Comparison of ENCODE assay signal across 10 cellular contexts in genomic region chr1:1780598-1781525, GRCh38. TPM values are rescaled to one million over a fixed set of nuclear protein-coding genes. Genes with fewer than 3 reads are reported as not detected.
DNase-seq lines count a peak whose midpoint lies in the region; ATAC-seq, FAIRE-seq and TF ChIP-seq lines count a peak whose summit lies in the region.
"Had no signal": no experiment of that assay in that cellular context is flagged by ENCODE, and none has a peak within 500 bp of the region (broad histone marks: within the 10 kb centered on the region; RNA-seq: fewer than 3 reads in every experiment).

No MANE protein-coding gene starts in this region.

- no peak for TF ChIP-seq POLR2A in HepG2 (IDR thresholded peaks at IDR 0.05; ENCODE audit: insufficient read depth in 1 of 2, low read depth in 2 of 2, low read length in 2 of 2)
- TF ChIP-seq POLR2A in tibial nerve (IDR thresholded peaks at IDR 0.05): no peak

- H3K36me3 ChIP-seq in HepG2 (replicated peaks in 1 of 2; ENCODE audit: control insufficient read depth in 1 of 2, insufficient read depth in 2 of 2, low read length in 2 of 2): peaks cover 2 to 10% of the 10 kb centered on the region in 2 experiments; a peak in 4 of 5 replicates
- peaks cover 0 to 14% (median 7%) of the 10 kb centered on the region in 3 donors for H3K36me3 ChIP-seq in tibial nerve

- TF ChIP-seq EP300 in HepG2 (IDR thresholded peaks at IDR 0.05; ENCODE audit: low read depth in 2 of 2, low read length in 2 of 2) (no peak), HepG2 (CRISPR knock-in tag; IDR thresholded peaks at IDR 0.05; ENCODE audit: borderline replicate concordance) (no peak), tibial nerve (IDR thresholded peaks at IDR 0.05) (no peak)

- peaks cover 4% of the 10 kb centered on the region for H3K36me3 Mint-ChIP-seq in activated naive CD4-positive, alpha-beta T cell treated with anti-CD3 and anti-CD28 coated beads, Interleukin-2, amount 50 U/mL, for 24 hours
- peaks cover 26% of the 10 kb centered on the region for H3K36me3 Mint-ChIP-seq in activated CD8-positive, alpha-beta T cell treated with anti-CD3 and anti-CD28 coated beads, Interleukin-2, amount 10 ng/mL, durations not matched to agents 7 days and 5 days (ENCODE audit: low read depth)

- H3K4me3 ChIP-seq in HepG2 (replicated peaks in 1 of 3; ENCODE audit: insufficient read depth in 1 of 3, low read depth in 2 of 3, low read length in 3 of 3): peak overlapping the region in 1 of 3 experiments; percentile 92; a peak in 1 of 6 replicates
- no peak overlapping the region for H3K4me3 ChIP-seq in tibial nerve

- intact Hi-C loops in HepG2 (cut with micrococcal nuclease; ENCODE audit: unreplicated experiment): no loop called here

- CTCF ChIA-PET in activated CD8-positive, alpha-beta T cell treated with anti-CD3 and anti-CD28 coated beads, Interleukin-2, amount 10 ng/mL, durations not matched to agents 7 days and 5 days (lab: Charles Lee): interaction anchor here (1.0 to 2.2 kb wide), 6 partner anchors 8 to 128 kb away, joined by 3 to 14 read pairs (median 6); no protein-coding TSS in a partner anchor
- CTCF ChIA-PET in HepG2 (lab: Yijun Ruan, JAX; ENCODE audit: low intra/inter-chr PET ratio, low total read pairs): no interaction called here

- no TSS peak for BruUV-seq in HepG2 (replicated peaks; lab: Mats Ljungman, UMichigan)

- H3K4me1 Mint-ChIP-seq in activated naive CD4-positive, alpha-beta T cell treated with anti-CD3 and anti-CD28 coated beads, Interleukin-2, amount 50 U/mL, for 24 hours: peaks cover 54% of the 10 kb centered on the region
- peaks cover 62% of the 10 kb centered on the region for H3K4me1 Mint-ChIP-seq in activated CD8-positive, alpha-beta T cell treated with anti-CD3 and anti-CD28 coated beads, Interleukin-2, amount 10 ng/mL, durations not matched to agents 7 days and 5 days (ENCODE audit: low read depth)

- H3K27me3 ChIP-seq in HepG2 (ENCODE audit: control insufficient read depth in 1 of 2, insufficient read depth in 2 of 2, low read length in 2 of 2) (no peaks in the 10 kb centered on the region), tibial nerve (no peaks in the 10 kb centered on the region)

- no peak for FAIRE-seq in HepG2 (lab: Jason Lieb, UNC)
- FAIRE-seq: islet of Langerhans had no signal

- POLR2A ChIA-PET in activated CD8-positive, alpha-beta T cell treated with anti-CD3 and anti-CD28 coated beads, Interleukin-2, amount 10 ng/mL, durations not matched to agents 7 days and 5 days (lab: Charles Lee): interaction anchor here (1.5 to 2.1 kb wide), 2 partner anchors 56 to 128 kb away, joined by 6 to 11 read pairs; partner anchors contain the start of gene CDK11A
- POLR2A ChIA-PET in HepG2 (lab: Yijun Ruan, JAX): interaction anchor here (1.1 to 2.5 kb wide), 5 partner anchors 8 to 128 kb away, joined by 3 to 22 read pairs (median 6); no protein-coding TSS in a partner anchor

- peaks cover 3% of the 10 kb centered on the region; the same call in 1 of the 2 replicates for H4K20me1 ChIP-seq in HepG2 (ENCODE audit: insufficient read depth, low read length)

- no peak for ATAC-seq in activated CD8-positive, alpha-beta T cell treated with anti-CD3 and anti-CD28 coated beads, Interleukin-2, amount 10 ng/mL, durations not matched to agents 7 days and 5 days
- ATAC-seq in HepG2 (peak; percentile 3), GM18858 (IDR thresholded peaks at IDR 0.05; ENCODE audit: unreplicated experiment) (no peak)

- H3K27ac Mint-ChIP-seq in activated naive CD4-positive, alpha-beta T cell treated with anti-CD3 and anti-CD28 coated beads, Interleukin-2, amount 50 U/mL, for 24 hours: peak overlapping the region; percentile 86
- peak overlapping the region; percentile 97 for H3K27ac Mint-ChIP-seq in activated CD8-positive, alpha-beta T cell treated with anti-CD3 and anti-CD28 coated beads, Interleukin-2, amount 10 ng/mL, durations not matched to agents 7 days and 5 days

- H3K9ac ChIP-seq in HepG2 (ENCODE audit: insufficient read depth, low read depth, low read length): no peak overlapping the region

- TF ChIP-seq CTCF in HepG2 (CRISPR knock-in tag; IDR thresholded peaks at IDR 0.05) (no peak), tibial nerve (IDR thresholded peaks at IDR 0.05) (no peak)

- H3K4me3 Mint-ChIP-seq in activated naive CD4-positive, alpha-beta T cell treated with anti-CD3 and anti-CD28 coated beads, Interleukin-2, amount 50 U/mL, for 24 hours: peak overlapping the region; percentile 84
- peak overlapping the region; percentile 72 for H3K4me3 Mint-ChIP-seq in activated CD8-positive, alpha-beta T cell treated with anti-CD3 and anti-CD28 coated beads, Interleukin-2, amount 10 ng/mL, durations not matched to agents 7 days and 5 days

- no peak for DNase-seq in activated naive CD4-positive, alpha-beta T cell treated with Interleukin-2 at 50 U/mL for 16 hours
- no peak for DNase-seq in activated CD8-positive, alpha-beta T cell treated with anti-CD3 and anti-CD28 coated beads, Interleukin-2, amount 10 ng/mL, durations not matched to agents 7 days and 5 days
- no peak for DNase-seq in HepG2 (ENCODE audit: low spot score)
- no peak for DNase-seq in tibial nerve (ENCODE audit: low spot score in 2 of 2)
- DNase-seq in activated effector memory CD4-positive, alpha-beta T cell treated with anti-CD3 and anti-CD28 coated beads, Interleukin-2, amount 50 U/mL, for 16 hours: no peak
- no peak for DNase-seq in AG08396 (ENCODE audit: low spot score)
- DNase-seq: COR-L47 had no signal

- H3K27me3 Mint-ChIP-seq in activated naive CD4-positive, alpha-beta T cell treated with anti-CD3 and anti-CD28 coated beads, Interleukin-2, amount 50 U/mL, for 24 hours: no peaks in the 10 kb centered on the region
- no peaks in the 10 kb centered on the region for H3K27me3 Mint-ChIP-seq in activated CD8-positive, alpha-beta T cell treated with anti-CD3 and anti-CD28 coated beads, Interleukin-2, amount 10 ng/mL, durations not matched to agents 7 days and 5 days (ENCODE audit: low read depth)

- H3K9me3 Mint-ChIP-seq in activated naive CD4-positive, alpha-beta T cell treated with anti-CD3 and anti-CD28 coated beads, Interleukin-2, amount 50 U/mL, for 24 hours: no peaks in the 10 kb centered on the region
- H3K9me3 Mint-ChIP-seq in activated CD8-positive, alpha-beta T cell treated with anti-CD3 and anti-CD28 coated beads, Interleukin-2, amount 10 ng/mL, durations not matched to agents 7 days and 5 days (ENCODE audit: insufficient read depth): no peaks in the 10 kb centered on the region

- no peak overlapping the region for H2AFZ ChIP-seq in HepG2 (ENCODE audit: low read length)

- H3K79me2 ChIP-seq in HepG2 (ENCODE audit: insufficient read depth, low read length): peaks cover 20% of the 10 kb centered on the region

- H3K4me2 ChIP-seq in HepG2 (ENCODE audit: low read depth, low read length): peak overlapping the region; percentile 93

- TF ChIP-seq RAD21 in HepG2 (CRISPR knock-in tag; IDR thresholded peaks at IDR 0.05): no peak

- H3K9me3 ChIP-seq in HepG2 (ENCODE audit: low read length) (no peaks in the 10 kb centered on the region), tibial nerve (no peaks in the 10 kb centered on the region)

- H3K4me1 ChIP-seq in HepG2 (ENCODE audit: insufficient read depth, low read length) (peaks cover 58% of the 10 kb centered on the region), tibial nerve (peaks cover 0 to 75% (median 66%) of the 10 kb centered on the region in 4 donors)

- in situ Hi-C loops in HepG2 (cut with HindIII; ENCODE audit: extremely low pct_ligation_motif_present, low pct_unique_long_range_greater_than_20kb): loop anchor here (10.0 kb wide), 1 partner anchor 124 kb away; no protein-coding TSS in a partner anchor

- no peak overlapping the region for H3K27ac ChIP-seq in HepG2 (ENCODE audit: extremely low read length, insufficient read depth, low read length)
- H3K27ac ChIP-seq in tibial nerve: peak overlapping the region in 3 of 4 donors; percentile 84 to 96 (median 89)

- WGBS in HepG2 (ENCODE audit: low lambda C conversion rate): 61% methylated on average over 4 of the region's 7 CpGs
- WGBS in tibial nerve, 2 donors: 75 to 78% methylated on average over 7 of the region's 7 CpGs

RNA-seq across cellular contexts. Expression of gene NADK, which starts 2.6 kb away (rescaled TPM):
- total RNA-seq in activated CD8-positive, alpha-beta T cell treated with anti-CD3 and anti-CD28 coated beads, Interleukin-2, amount 10 ng/mL, durations not matched to agents 7 days and 5 days: 10 to 100 TPM; 82.0 to 82.9 TPM
- total RNA-seq in HepG2 (2016; rRNA removed; fragmentation: Illumina TruSeq; extraction: Trizol) (47.6 and 60.1 TPM in 2 replicates), tibial nerve (100 to 1,000 TPM; 111 to 145 (median 119) TPM)
- 29.8 and 30.8 TPM in 2 replicates for total RNA-seq in HepG2 (2016; cell fraction: cytosol; rRNA removed; fragmentation: Illumina TruSeq; extraction: Trizol; ENCODE audit: low read depth)
- 38.7 and 62.4 TPM in 2 replicates for total RNA-seq in HepG2 (2016; cell fraction: insoluble cytoplasmic fraction; rRNA removed; fragmentation: Illumina TruSeq; extraction: Trizol)
- total RNA-seq in HepG2 (2016; cell fraction: membrane; rRNA removed; fragmentation: Illumina TruSeq; extraction: Trizol): 61.8 and 69.8 TPM in 2 replicates
- 56.0 and 58.2 TPM in 2 replicates for total RNA-seq in HepG2 (2016; cell fraction: nucleus; rRNA removed; fragmentation: Illumina TruSeq; extraction: Trizol)
- 56.6 and 74.9 TPM in 2 replicates for polyA plus RNA-seq in HepG2 (2011; rRNA removed)
- polyA plus RNA-seq in HepG2 (2011; cell fraction: cytosol; rRNA removed): 44.7 and 49.3 TPM in 2 replicates
- polyA plus RNA-seq in HepG2 (2011; cell fraction: nucleus; rRNA removed): 195 and 220 TPM in 2 replicates
- 34.7 and 51.8 TPM in 2 replicates for polyA plus RNA-seq in HepG2 (2012)
- 30.4 and 32.6 TPM in 2 replicates for polyA plus RNA-seq in HepG2 (2016; cell fraction: cytosol; fragmentation: Illumina TruSeq; extraction: Trizol; ENCODE audit: low read depth)
- 44.6 and 56.1 TPM in 2 replicates for polyA plus RNA-seq in HepG2 (2016; cell fraction: insoluble cytoplasmic fraction; fragmentation: Illumina TruSeq; extraction: Trizol; ENCODE audit: low read depth)
- polyA plus RNA-seq in HepG2 (2016; cell fraction: membrane; fragmentation: Illumina TruSeq; extraction: Trizol; ENCODE audit: low read depth): 62.4 and 63.0 TPM in 2 replicates
- polyA plus RNA-seq in HepG2 (2016; cell fraction: nucleus; fragmentation: Illumina TruSeq; extraction: Trizol; ENCODE audit: insufficient read depth, low read depth): 149 and 161 TPM in 2 replicates
- polyA minus RNA-seq in HepG2 (2011; rRNA and poly(A)+ RNA removed; ENCODE audit: low replicate concordance): 59.5 and 61.8 TPM in 2 replicates
- 27.9 and 28.0 TPM in 2 replicates for polyA minus RNA-seq in HepG2 (2011; cell fraction: cytosol; rRNA and poly(A)+ RNA removed)
- polyA minus RNA-seq in HepG2 (2011; cell fraction: nucleus; rRNA and poly(A)+ RNA removed): 37.6 and 42.4 TPM in 2 replicates

RNA-seq across cellular contexts. Expression of gene CDK11A, which starts 56.7 kb away (rescaled TPM):
- 10 to 100 TPM; 83.6 to 85.8 TPM for total RNA-seq in activated CD8-positive, alpha-beta T cell treated with anti-CD3 and anti-CD28 coated beads, Interleukin-2, amount 10 ng/mL, durations not matched to agents 7 days and 5 days
- total RNA-seq in HepG2 (2016; rRNA removed; fragmentation: Illumina TruSeq; extraction: Trizol) (4.7 and 17.9 TPM in 2 replicates), tibial nerve (10 to 100 TPM; 36.1 to 71.1 (median 54.6) TPM)
- total RNA-seq in HepG2 (2016; cell fraction: cytosol; rRNA removed; fragmentation: Illumina TruSeq; extraction: Trizol; ENCODE audit: low read depth): 26.1 and 31.2 TPM in 2 replicates
- 4.9 and 21.2 TPM in 2 replicates for total RNA-seq in HepG2 (2016; cell fraction: insoluble cytoplasmic fraction; rRNA removed; fragmentation: Illumina TruSeq; extraction: Trizol)
- total RNA-seq in HepG2 (2016; cell fraction: membrane; rRNA removed; fragmentation: Illumina TruSeq; extraction: Trizol): 6.7 TPM in 2 replicates
- total RNA-seq in HepG2 (2016; cell fraction: nucleus; rRNA removed; fragmentation: Illumina TruSeq; extraction: Trizol): 29.5 and 30.0 TPM in 2 replicates
- 11.2 and 14.2 TPM in 2 replicates for polyA plus RNA-seq in HepG2 (2011; rRNA removed)
- 2.1 and 5.1 TPM in 2 replicates for polyA plus RNA-seq in HepG2 (2011; cell fraction: cytosol; rRNA removed)
- polyA plus RNA-seq in HepG2 (2011; cell fraction: nucleus; rRNA removed): 158 and 182 TPM in 2 replicates
- 22.5 and 32.0 TPM in 2 replicates for polyA plus RNA-seq in HepG2 (2012)
- polyA plus RNA-seq in HepG2 (2016; cell fraction: cytosol; fragmentation: Illumina TruSeq; extraction: Trizol; ENCODE audit: low read depth): 3.1 and 4.1 TPM in 2 replicates
- 7.1 and 9.9 TPM in 2 replicates for polyA plus RNA-seq in HepG2 (2016; cell fraction: insoluble cytoplasmic fraction; fragmentation: Illumina TruSeq; extraction: Trizol; ENCODE audit: low read depth)
- 3.9 and 4.2 TPM in 2 replicates for polyA plus RNA-seq in HepG2 (2016; cell fraction: membrane; fragmentation: Illumina TruSeq; extraction: Trizol; ENCODE audit: low read depth)
- polyA plus RNA-seq in HepG2 (2016; cell fraction: nucleus; fragmentation: Illumina TruSeq; extraction: Trizol; ENCODE audit: insufficient read depth, low read depth): 134 and 148 TPM in 2 replicates
- polyA minus RNA-seq in HepG2 (2011; rRNA and poly(A)+ RNA removed; ENCODE audit: low replicate concordance): 8.3 and 9.0 TPM in 2 replicates
- 64.2 and 65.9 TPM in 2 replicates for polyA minus RNA-seq in HepG2 (2011; cell fraction: cytosol; rRNA and poly(A)+ RNA removed)
- polyA minus RNA-seq in HepG2 (2011; cell fraction: nucleus; rRNA and poly(A)+ RNA removed): 24.2 and 24.7 TPM in 2 replicates
